ENCODE assay signal across 1 cellular context in the genomic region with DNA sequence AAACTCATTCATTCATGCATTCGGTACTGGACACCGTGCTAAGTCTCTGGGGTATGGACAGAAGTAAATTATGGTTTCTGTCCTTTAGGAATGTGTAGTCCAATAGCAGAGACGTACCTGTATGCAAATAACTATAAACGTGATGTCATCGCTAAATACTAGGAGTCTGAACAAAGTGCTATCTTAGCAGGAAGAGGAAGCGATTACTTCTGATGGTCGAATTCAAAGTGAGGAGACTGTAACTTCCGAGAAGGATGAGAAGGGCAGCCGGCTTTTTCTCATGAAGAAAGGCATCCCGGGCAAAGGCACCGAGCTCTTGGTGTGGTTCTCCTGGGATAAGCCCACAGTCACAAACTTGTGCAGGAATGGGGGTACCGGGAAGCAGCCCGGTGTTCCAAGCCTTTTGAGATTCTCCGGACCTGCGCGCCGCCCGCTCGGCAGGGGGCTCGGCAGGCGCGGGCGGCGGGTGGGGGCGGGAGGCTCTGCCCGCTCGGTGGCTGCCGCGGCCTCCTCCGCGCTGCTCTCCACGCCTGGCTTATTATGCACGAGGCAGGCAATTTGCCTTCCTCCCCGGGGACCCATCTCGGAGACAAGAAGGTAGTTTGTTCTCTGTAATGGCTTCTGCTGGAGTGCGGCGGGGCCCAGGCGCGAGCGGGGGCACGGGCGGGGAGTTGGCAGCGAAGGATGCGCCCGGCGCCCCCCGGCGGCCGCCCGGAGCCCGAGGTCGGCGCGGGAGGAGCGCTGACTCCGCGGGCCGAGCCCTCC.
A peak's percentile ranks its signal among the peaks of the same experiment; 100 is the strongest.
TF ChIP-seq lines count a peak whose summit lies in the region.

No MANE protein-coding gene starts in this region.

TF ChIP-seq in Ishikawa, 13 proteins besides CTCF, POLR2A, EP300 and RAD21 (continued from another document):
- no peak for TF ChIP-seq REST (IDR thresholded peaks at IDR 0.05; ENCODE audit: low read depth)
- no peak for TF ChIP-seq TCF12 (IDR thresholded peaks at IDR 0.05; ENCODE audit: low read depth)
- no peak for TF ChIP-seq ZBTB7A (IDR thresholded peaks at IDR 0.05; ENCODE audit: low read depth)
- TF ChIP-seq EGR1 (IDR thresholded peaks at IDR 0.05) = 0 out of 2 replicates have a peak, but pooled peaks have one; percentile 14
- no peak for TF ChIP-seq NFIC (IDR thresholded peaks at IDR 0.05)
- TF ChIP-seq, protein P1, sequence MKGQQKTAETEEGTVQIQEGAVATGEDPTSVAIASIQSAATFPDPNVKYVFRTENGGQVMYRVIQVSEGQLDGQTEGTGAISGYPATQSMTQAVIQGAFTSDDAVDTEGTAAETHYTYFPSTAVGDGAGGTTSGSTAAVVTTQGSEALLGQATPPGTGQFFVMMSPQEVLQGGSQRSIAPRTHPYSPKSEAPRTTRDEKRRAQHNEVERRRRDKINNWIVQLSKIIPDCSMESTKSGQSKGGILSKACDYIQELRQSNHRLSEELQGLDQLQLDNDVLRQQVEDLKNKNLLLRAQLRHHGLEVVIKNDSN (IDR thresholded peaks at IDR 0.05) = no peak
- no peak for TF ChIP-seq CREB1 (IDR thresholded peaks at IDR 0.05; ENCODE audit: low read depth)
- TF ChIP-seq TEAD4 (IDR thresholded peaks at IDR 0.05) = no peak
